23 cellular contexts compared by ENCODE assay signal in genomic region chr7:159105066-159105780, GRCh38. TPM values are rescaled to one million over a fixed set of nuclear protein-coding genes. Genes with fewer than 3 reads are reported as not detected.
DNase-seq lines count a peak whose midpoint lies in the region; ATAC-seq and TF ChIP-seq lines count a peak whose summit lies in the region.
"Had no signal": no experiment of that assay in that cellular context is flagged by ENCODE, and none has a peak within 500 bp of the region (broad histone marks: within the 10 kb centered on the region; RNA-seq: fewer than 3 reads in every experiment).

No MANE protein-coding gene starts in this region.

- peaks cover 11% of the 10 kb centered on the region for H3K27me3 Mint-ChIP-seq in chondrocyte (ENCODE audit: low read depth)
- no peaks in the 10 kb centered on the region for H3K27me3 Mint-ChIP-seq in activated CD4-positive, alpha-beta T cell treated with anti-CD3 and anti-CD28 coated beads, Interleukin-2, amount 10 ng/mL, durations not matched to agents 7 days and 5 days

- no peaks in the 10 kb centered on the region for H3K36me3 Mint-ChIP-seq in chondrocyte (ENCODE audit: low read depth)
- no peaks in the 10 kb centered on the region for H3K36me3 Mint-ChIP-seq in activated CD4-positive, alpha-beta T cell treated with anti-CD3 and anti-CD28 coated beads, Interleukin-2, amount 10 ng/mL, durations not matched to agents 7 days and 5 days (ENCODE audit: low read depth)
- H3K36me3 Mint-ChIP-seq: activated CD8-positive, alpha-beta memory T cell treated with anti-CD3 and anti-CD28 coated beads, Interleukin-2, amount 10 ng/mL, durations not matched to agents 7 days and 5 days; T-cell had no signal

- H3K27ac ChIP-seq in left lung (no peak overlapping the region), skeletal muscle tissue (ENCODE audit: low read depth, low read length) (peak overlapping the region; percentile 75)
- H3K27ac ChIP-seq: BLaER1 treated with 17β-estradiol and CSF1 and Interleukin-3, amounts not matched to agents 10 nM and 100 nM; parathyroid adenoma; SJSA1 had no signal

- DNase-seq in H7 (peak; percentile 57), chondrocyte (ENCODE audit: low spot score) (peak; percentile 74), left lung (peak; percentile 16 to 71), HuH-7.5 (ENCODE audit: low spot score) (no peak)
- DNase-seq in activated CD4-positive, alpha-beta T cell treated with anti-CD3 and anti-CD28 coated beads, Interleukin-2, amount 10 ng/mL, durations not matched to agents 7 days and 5 days: no peak
- no peak for DNase-seq in stimulated activated naive CD8-positive, alpha-beta T cell treated with anti-CD3 and anti-CD28 coated beads, Interleukin-15, Interleukin-2, amounts not matched to agents 100 U/mL and 50 U/mL, for 24 hours
- DNase-seq: activated CD4-positive, alpha-beta T cell treated with anti-CD3 and anti-CD28 coated beads for 4 hours; activated CD8-positive, alpha-beta memory T cell treated with anti-CD3 and anti-CD28 coated beads, Interleukin-2, amount 10 ng/mL, durations not matched to agents 7 days and 5 days; cerebellar nuclear complex; COR-L47; DMS79 treated with DMSO at 0.1 percent for 48 hours; Kasumi-1; MV-4-11; NCI-H1694; NCI-H524 treated with DMSO at 0.1 percent for 48 hours; stimulated activated CD4-positive, alpha-beta T cell treated with anti-CD3 and anti-CD28 coated beads, Interleukin-1b, Interleukin-23, amount 100 ng/mL, for 48 hours; T-cell had no signal

- H3K4me3 Mint-ChIP-seq in chondrocyte (ENCODE audit: unreplicated experiment): no peak overlapping the region
- no peak overlapping the region for H3K4me3 Mint-ChIP-seq in activated CD4-positive, alpha-beta T cell treated with anti-CD3 and anti-CD28 coated beads, Interleukin-2, amount 10 ng/mL, durations not matched to agents 7 days and 5 days
- H3K4me3 Mint-ChIP-seq: activated CD8-positive, alpha-beta memory T cell treated with anti-CD3 and anti-CD28 coated beads, Interleukin-2, amount 10 ng/mL, durations not matched to agents 7 days and 5 days; activated T-helper 1 cell treated with anti-CD3 and anti-CD28 coated beads, Interleukin-12 subunit alpha, Interleukin-12 subunit beta, Interleukin-2, Interleukin-4 antibody, amounts not matched to agents 30 ng/mL and 10 ng/mL and 1 ng/mL, durations not matched to agents 14 hours and 24 hours and 36 hours; nephron; T-cell had no signal

- POLR2A ChIA-PET in activated CD4-positive, alpha-beta T cell treated with anti-CD3 and anti-CD28 coated beads, Interleukin-2, amount 10 ng/mL, durations not matched to agents 7 days and 5 days (lab: Charles Lee): no interaction called here

- H3K27me3 ChIP-seq in H7 (ENCODE audit: control insufficient read depth, insufficient read depth, low read length): no peaks in the 10 kb centered on the region
- H3K27me3 ChIP-seq in left lung: peaks cover 0 to 42% of the 10 kb centered on the region in 2 donors
- no peaks in the 10 kb centered on the region for H3K27me3 ChIP-seq in skeletal muscle tissue (ENCODE audit: control insufficient read depth in 3 of 3, insufficient read depth in 3 of 3, low read length in 3 of 3)
- H3K27me3 ChIP-seq: BLaER1 treated with 17β-estradiol and CSF1 and Interleukin-3, amounts not matched to agents 10 nM and 100 nM; SJSA1 had no signal

- peak overlapping the region in 1 of 3 donors; percentile 54 for H3K9ac ChIP-seq in skeletal muscle tissue (ENCODE audit: low read depth in 1 of 3, low read length in 3 of 3)
- H3K9ac ChIP-seq: BLaER1 treated with 17β-estradiol and CSF1 and Interleukin-3, amounts not matched to agents 10 nM and 100 nM; parathyroid adenoma had no signal

- H3K9me3 Mint-ChIP-seq in chondrocyte (ENCODE audit: low read depth): no peaks in the 10 kb centered on the region
- H3K9me3 Mint-ChIP-seq in activated CD4-positive, alpha-beta T cell treated with anti-CD3 and anti-CD28 coated beads, Interleukin-2, amount 10 ng/mL, durations not matched to agents 7 days and 5 days: peaks cover 5% of the 10 kb centered on the region
- H3K9me3 Mint-ChIP-seq: T-cell had no signal

- TF ChIP-seq CTCF in chondrocyte (IDR thresholded peaks at IDR 0.05) (no peak), left lung (IDR thresholded peaks at IDR 0.05) (no peak)

- H3K4me3 ChIP-seq in H7 (ENCODE audit: insufficient read depth, low read depth, low read length) (no peak overlapping the region), left lung (no peak overlapping the region), skeletal muscle tissue (ENCODE audit: low read length in 3 of 3) (no peak overlapping the region)
- H3K4me3 ChIP-seq: BLaER1 treated with 17β-estradiol and CSF1 and Interleukin-3, amounts not matched to agents 10 nM and 100 nM; SJSA1 had no signal

- H3K36me3 ChIP-seq in H7 (replicated peaks; ENCODE audit: control insufficient read depth, insufficient read depth, low read length) (no peaks in the 10 kb centered on the region), left lung (no peaks in the 10 kb centered on the region), skeletal muscle tissue (ENCODE audit: control insufficient read depth in 3 of 3, insufficient read depth in 3 of 3, low read length in 3 of 3) (peaks cover 0 to 2% (median 0%) of the 10 kb centered on the region in 3 donors)
- H3K36me3 ChIP-seq: BLaER1 treated with 17β-estradiol and CSF1 and Interleukin-3, amounts not matched to agents 10 nM and 100 nM; SJSA1 had no signal

- H3K27ac Mint-ChIP-seq in chondrocyte (ENCODE audit: unreplicated experiment): no peak overlapping the region
- H3K27ac Mint-ChIP-seq in activated CD4-positive, alpha-beta T cell treated with anti-CD3 and anti-CD28 coated beads, Interleukin-2, amount 10 ng/mL, durations not matched to agents 7 days and 5 days: no peak overlapping the region
- H3K27ac Mint-ChIP-seq: activated CD8-positive, alpha-beta memory T cell treated with anti-CD3 and anti-CD28 coated beads, Interleukin-2, amount 10 ng/mL, durations not matched to agents 7 days and 5 days; activated T-helper 1 cell treated with anti-CD3 and anti-CD28 coated beads, Interleukin-12 subunit alpha, Interleukin-12 subunit beta, Interleukin-2, Interleukin-4 antibody, amounts not matched to agents 30 ng/mL and 10 ng/mL and 1 ng/mL, durations not matched to agents 14 hours and 24 hours and 36 hours; nephron; T-cell had no signal

- H3K4me1 Mint-ChIP-seq in chondrocyte (ENCODE audit: low read depth): peaks cover 4% of the 10 kb centered on the region
- peaks cover 3% of the 10 kb centered on the region for H3K4me1 Mint-ChIP-seq in activated CD4-positive, alpha-beta T cell treated with anti-CD3 and anti-CD28 coated beads, Interleukin-2, amount 10 ng/mL, durations not matched to agents 7 days and 5 days
- H3K4me1 Mint-ChIP-seq: activated CD8-positive, alpha-beta memory T cell treated with anti-CD3 and anti-CD28 coated beads, Interleukin-2, amount 10 ng/mL, durations not matched to agents 7 days and 5 days; T-cell had no signal

- CTCF ChIA-PET in activated CD4-positive, alpha-beta T cell treated with anti-CD3 and anti-CD28 coated beads, Interleukin-2, amount 10 ng/mL, durations not matched to agents 7 days and 5 days (lab: Charles Lee): no interaction called here

- H3K9me3 ChIP-seq in left lung (peaks cover 0 to 2% of the 10 kb centered on the region in 2 donors), skeletal muscle tissue (ENCODE audit: control insufficient read depth in 3 of 3, low read length in 3 of 3) (no peaks in the 10 kb centered on the region)
- H3K9me3 ChIP-seq: SJSA1 had no signal

- intact Hi-C loops in left lung (cut with DNase I): no loop called here

- ATAC-seq in left lung: no peak
- no peak for ATAC-seq in stimulated activated naive CD8-positive, alpha-beta T cell treated with anti-CD3 and anti-CD28 coated beads, Interleukin-15, Interleukin-2, amounts not matched to agents 100 U/mL and 50 U/mL, for 24 hours
- ATAC-seq: activated CD8-positive, alpha-beta memory T cell treated with anti-CD3 and anti-CD28 coated beads, Interleukin-2, amount 10 ng/mL, durations not matched to agents 7 days and 5 days; T-cell had no signal

- H3K4me1 ChIP-seq in left lung: no peaks in the 10 kb centered on the region
- peaks cover 9 to 41% (median 27%) of the 10 kb centered on the region in 3 donors for H3K4me1 ChIP-seq in skeletal muscle tissue (ENCODE audit: control insufficient read depth in 3 of 3, insufficient read depth in 3 of 3, low read length in 3 of 3)
- H3K4me1 ChIP-seq: parathyroid adenoma, SJSA1 had no signal

RNA-seq across cellular contexts. Expression of gene VIPR2, which starts 39.4 kb away (rescaled TPM):
- total RNA-seq in H7 (2014; rRNA removed; shearing (Covaris generic)): 2.5 and 3.5 TPM in 2 replicates
- 0.07 TPM in 1 of 3 replicates, not detected in the others for total RNA-seq in chondrocyte
- total RNA-seq in left lung: under 1 TPM; 0.47 to 0.50 TPM
- total RNA-seq in skeletal muscle tissue: 6.3 TPM
- not detected for total RNA-seq in activated CD4-positive, alpha-beta T cell treated with anti-CD3 and anti-CD28 coated beads, Interleukin-2, amount 10 ng/mL, durations not matched to agents 7 days and 5 days
- total RNA-seq: SJSA1 had no signal

Comparison
In these comparisons a context has a peak if more than half of its experiments do, and no peak if none do; other contexts are left out.
1. DNase-seq: peak in H7 (single experiment), chondrocyte (single experiment) and left lung (2 of 2); none in HuH-7.5 (single experiment), activated CD4-positive, alpha-beta T cell treated with anti-CD3 and anti-CD28 coated beads, Interleukin-2, amount 10 ng/mL, durations not matched to agents 7 days and 5 days (single experiment) and stimulated activated naive CD8-positive, alpha-beta T cell treated with anti-CD3 and anti-CD28 coated beads, Interleukin-15, Interleukin-2, amounts not matched to agents 100 U/mL and 50 U/mL, for 24 hours (single experiment).